In genomic region chr20:10672579-10673127, GRCh38 we compare ENCODE assay signal across 8 cellular contexts. TPM values are rescaled to one million over a fixed set of nuclear protein-coding genes. Genes with fewer than 3 reads are reported as not detected.
DNase-seq lines count a peak whose midpoint lies in the region; ATAC-seq and TF ChIP-seq lines count a peak whose summit lies in the region.

No MANE protein-coding gene starts in this region.

- H3K4me3 Mint-ChIP-seq in CD4-positive, CD25-positive, alpha-beta regulatory T cell = peak overlapping the region; percentile 56 to 93 (median 74)
- peak overlapping the region; percentile 98 for H3K4me3 Mint-ChIP-seq in MCF 10A (ENCODE audit: unreplicated experiment)

- peaks cover 25% of the 10 kb centered on the region for H3K27me3 ChIP-seq in CD4-positive, CD25-positive, alpha-beta regulatory T cell (ENCODE audit: control insufficient read depth, insufficient read depth, low read length)
- H3K27me3 ChIP-seq in iPS-20b (ENCODE audit: insufficient read depth, low read length) = peaks cover 16% of the 10 kb centered on the region; the same call in 1 of the 2 replicates

- ATAC-seq in CD4-positive, CD25-positive, alpha-beta regulatory T cell (ENCODE audit: low read depth in 2 of 2) = peak in 1 of 2 donors; percentile 9
- ATAC-seq in HG02870 (IDR thresholded peaks at IDR 0.05; ENCODE audit: unreplicated experiment) (no peak), HG03521 (IDR thresholded peaks at IDR 0.05; ENCODE audit: unreplicated experiment) (no peak)

- H3K36me3 Mint-ChIP-seq in CD4-positive, CD25-positive, alpha-beta regulatory T cell = no peaks in the 10 kb centered on the region
- peaks cover 39% of the 10 kb centered on the region for H3K36me3 Mint-ChIP-seq in MCF 10A (ENCODE audit: insufficient read depth, unreplicated experiment)

- H3K27me3 Mint-ChIP-seq in CD4-positive, CD25-positive, alpha-beta regulatory T cell = peaks cover 66% of the 10 kb centered on the region
- H3K27me3 Mint-ChIP-seq in MCF 10A (ENCODE audit: insufficient read depth, unreplicated experiment) = no peaks in the 10 kb centered on the region

- POLR2A ChIA-PET in MCF 10A (lab: Yijun Ruan, JAX) = interaction anchor here (0.6 to 13.1 kb wide), 43 partner anchors 10 to 872 kb away, joined by 3 to 170 read pairs (median 8); partner anchors contain the start of genes MKKS and SLX4IP

- BruUV-seq in MCF 10A (replicated peaks; lab: Mats Ljungman, UMichigan) = no TSS peak

- peaks cover 0 to 32% (median 0%) of the 10 kb centered on the region in 4 donors for H3K4me1 Mint-ChIP-seq in CD4-positive, CD25-positive, alpha-beta regulatory T cell
- H3K4me1 Mint-ChIP-seq in MCF 10A (ENCODE audit: insufficient read depth, unreplicated experiment) = peaks cover 24% of the 10 kb centered on the region

- H3K9ac ChIP-seq in iPS-20b (ENCODE audit: low read depth, low read length) = peak overlapping the region; percentile 69

- CTCF ChIA-PET in MCF 10A (lab: Yijun Ruan, JAX) = interaction anchor here (0.5 to 3.4 kb wide), 20 partner anchors 10 to 871 kb away, joined by 3 to 35 read pairs (median 9); no protein-coding TSS in a partner anchor

- no peaks in the 10 kb centered on the region for H3K9me3 Mint-ChIP-seq in CD4-positive, CD25-positive, alpha-beta regulatory T cell
- H3K9me3 Mint-ChIP-seq in MCF 10A (ENCODE audit: unreplicated experiment) = no peaks in the 10 kb centered on the region

- no peak for TF ChIP-seq CTCF in MCF 10A (IDR thresholded peaks at IDR 0.05; ENCODE audit: unreplicated experiment)

- no peak overlapping the region for H3K27ac ChIP-seq in CD4-positive, CD25-positive, alpha-beta regulatory T cell (ENCODE audit: insufficient read depth, low read length, poor library complexity, severe bottlenecking)
- H3K27ac ChIP-seq in iPS-20b (ENCODE audit: low read length) (peak overlapping the region; percentile 62), skin epidermis (peak overlapping the region; percentile 90 to 99 (median 98))

- H3K27ac Mint-ChIP-seq in CD4-positive, CD25-positive, alpha-beta regulatory T cell = no peak overlapping the region
- peak overlapping the region; percentile 91 for H3K27ac Mint-ChIP-seq in MCF 10A (ENCODE audit: low read depth, unreplicated experiment)

- intact Hi-C loops in MCF 10A (cut with micrococcal nuclease) = loop anchor here (1.0 to 10.0 kb wide), 6 partner anchors 92 to 1058 kb away; no protein-coding TSS in a partner anchor

- H3K4me1 ChIP-seq in CD4-positive, CD25-positive, alpha-beta regulatory T cell (ENCODE audit: control insufficient read depth, insufficient read depth, low read length, poor library complexity, severe bottlenecking) = peaks cover 35% of the 10 kb centered on the region
- H3K4me1 ChIP-seq in iPS-20b (ENCODE audit: insufficient read depth, low read length) = peaks cover 36% of the 10 kb centered on the region

- H3K9me3 ChIP-seq in CD4-positive, CD25-positive, alpha-beta regulatory T cell (ENCODE audit: control insufficient read depth in 2 of 2, low read length in 2 of 2) = no peaks in the 10 kb centered on the region
- no peaks in the 10 kb centered on the region for H3K9me3 ChIP-seq in iPS-20b (ENCODE audit: insufficient read depth, low read depth, low read length)

- H3K4me3 ChIP-seq in CD4-positive, CD25-positive, alpha-beta regulatory T cell (ENCODE audit: low read depth, low read length) = no peak overlapping the region
- peak overlapping the region; percentile 84 for H3K4me3 ChIP-seq in iPS-20b (ENCODE audit: low read length)
- peak overlapping the region; percentile 50 to 91 (median 71) for H3K4me3 ChIP-seq in skin epidermis

- peak in 1 of 3 donors; percentile 38 for DNase-seq in CD4-positive, CD25-positive, alpha-beta regulatory T cell
- DNase-seq in HK-2 (ENCODE audit: unreplicated experiment) (peak; percentile 65), SK-N-DZ (ENCODE audit: low spot score) (peak; percentile 28), MCF 10A (ENCODE audit: unreplicated experiment) (peak; percentile 69)

- H3K36me3 ChIP-seq in CD4-positive, CD25-positive, alpha-beta regulatory T cell (ENCODE audit: control insufficient read depth, insufficient read depth, low read length) = no peaks in the 10 kb centered on the region
- peaks cover 22% of the 10 kb centered on the region for H3K36me3 ChIP-seq in iPS-20b (ENCODE audit: insufficient read depth, low read depth, low read length)

RNA-seq across cellular contexts. Expression of gene JAG1, which starts 1.1 kb away (rescaled TPM):
- total RNA-seq in CD4-positive, CD25-positive, alpha-beta regulatory T cell = 0.30 TPM
- under 1 TPM in 3 of 4 donors, not detected in 1; 0.03 to 0.06 (median 0.03) TPM for polyA plus RNA-seq in CD4-positive, CD25-positive, alpha-beta regulatory T cell
- polyA plus RNA-seq in SK-N-DZ (2014; cell fraction: cytosol; rRNA removed) = 2.2 and 4.0 TPM in 2 replicates
- polyA plus RNA-seq in SK-N-DZ (2014; cell fraction: nucleus; rRNA removed) = 3.8 and 7.9 TPM in 2 replicates
- 62.5 and 88.0 TPM in 2 replicates for total RNA-seq in MCF 10A (2022)

Comparison
In these comparisons a context has a peak if more than half of its experiments do, and no peak if none do; other contexts are left out.
1. RNA of gene JAG1, which starts 1.1 kb away (total RNA-seq): 62.5 to 88.0 TPM in MCF 10A; 0.30 TPM in CD4-positive, CD25-positive, alpha-beta regulatory T cell (single experiment); every median in the first group is over 10 times any median in the second.